In genomic region chr6:27132282-27132531, GRCh38 we compare ENCODE assay signal across 8 cellular contexts.
A peak's percentile ranks its signal among the peaks of the same experiment; 100 is the strongest.
DNase-seq lines count a peak whose midpoint lies in the region; ATAC-seq and TF ChIP-seq lines count a peak whose summit lies in the region.
"Not testable (repeated sequence)": the region's sequence is repeated elsewhere in the genome, so short reads cannot be mapped to it uniquely, and the experiment has no call there.

No MANE protein-coding gene starts in this region.

- peak overlapping the region; percentile 84 for H3K9ac ChIP-seq in adipocyte (ENCODE audit: low read length)

- peaks cover 18% of the 10 kb centered on the region for H3K4me1 ChIP-seq in adipocyte (ENCODE audit: control insufficient read depth, insufficient read depth, low read length)
- H3K4me1 ChIP-seq in foreskin keratinocyte, result not testable (repeated sequence)
- H3K4me1 ChIP-seq in tibial artery, result peaks cover 0 to 14% (median 3%) of the 10 kb centered on the region in 4 donors

- not testable (repeated sequence) for H3K27me3 Mint-ChIP-seq in naive B cell

- H3K27ac ChIP-seq in foreskin keratinocyte (peak overlapping the region; percentile 66), tibial artery (peak overlapping the region; percentile 81 to 84)

- not testable (repeated sequence) for H3K9me3 ChIP-seq in adipocyte (ENCODE audit: control insufficient read depth, low read length); tibial artery

- H3K4me3 ChIP-seq in adipocyte (ENCODE audit: low read length) (peak overlapping the region; percentile 86), tibial artery (peak overlapping the region; percentile 58 to 63)

- not testable (repeated sequence) for H3K27me3 ChIP-seq in adipocyte (replicated peaks; ENCODE audit: control insufficient read depth, insufficient read depth, low read length); foreskin keratinocyte; tibial artery

- not testable (repeated sequence) for H3K36me3 ChIP-seq in adipocyte (ENCODE audit: control insufficient read depth, insufficient read depth, low read length, severe bottlenecking); tibial artery

- DNase-seq in DMS53 (lab: John Stamatoyannopoulos, UW) (peak; percentile 82), NCI-H82 (lab: John Stamatoyannopoulos, UW) (peak; percentile 90), adipocyte (ENCODE audit: low read depth) (peak; percentile 65), foreskin keratinocyte (peak in 1 of 2 donors; percentile 47)
- DNase-seq in naive B cell, tibial artery: not testable (repeated sequence)

- H3K27ac Mint-ChIP-seq in naive B cell, result not testable (repeated sequence)

- intact Hi-C loops in tibial artery (cut with DNase I; ENCODE audit: low total_unique reads), result loop anchor here (2.0 to 10.0 kb wide), 2 partner anchors 347 to 1077 kb away; a partner anchor contains a TSS

- TF ChIP-seq CTCF in foreskin keratinocyte (conservative IDR thresholded peaks at IDR 0.05); tibial artery (IDR thresholded peaks at IDR 0.05): not testable (repeated sequence)

- not testable (repeated sequence) for H3K4me3 Mint-ChIP-seq in naive B cell

- H3K4me1 Mint-ChIP-seq in naive B cell, result peaks cover 2 to 18% (median 5%) of the 10 kb centered on the region in 3 donors

- H3K36me3 Mint-ChIP-seq in naive B cell, result not testable (repeated sequence)

- ATAC-seq in GM21423 (IDR thresholded peaks at IDR 0.05; ENCODE audit: unreplicated experiment) (peak; percentile 1), HG03108 (IDR thresholded peaks at IDR 0.05; ENCODE audit: unreplicated experiment) (peak; percentile 1), foreskin keratinocyte (peak; percentile 1), naive B cell (ENCODE audit: low read depth in 2 of 2) (peak; percentile 3 to 6)

- not testable (repeated sequence) for H3K9me3 Mint-ChIP-seq in naive B cell
